Comparison of ENCODE assay signal across 17 cellular contexts in genomic region chr2:239625106-239625845, GRCh38.
A peak's percentile ranks its signal among the peaks of the same experiment; 100 is the strongest.
DNase-seq lines count a peak whose midpoint lies in the region; ATAC-seq and TF ChIP-seq lines count a peak whose summit lies in the region.
"Had no signal": no experiment of that assay in that cellular context is flagged by ENCODE, and none has a peak within 500 bp of the region (broad histone marks: within the 10 kb centered on the region; RNA-seq: fewer than 3 reads in every experiment).

No MANE protein-coding gene starts in this region.

- H2AFZ ChIP-seq in DND-41 (ENCODE audit: low read depth, low read length) (peak overlapping the region; percentile 12), neuronal stem cell (ENCODE audit: low read length) (no peak overlapping the region), mesenchymal stem cell (ENCODE audit: low read depth, low read length) (no peak overlapping the region)
- H2AFZ ChIP-seq: PC-9 had no signal

- H3K79me1 ChIP-seq in neuronal stem cell (ENCODE audit: low read depth, low read length) = no peaks in the 10 kb centered on the region
- no peaks in the 10 kb centered on the region for H3K79me1 ChIP-seq in mesenchymal stem cell (replicated peaks; ENCODE audit: low read length, poor library complexity, severe bottlenecking)

- H3K27me3 Mint-ChIP-seq in CD4-positive, alpha-beta memory T cell = no peaks in the 10 kb centered on the region
- no peaks in the 10 kb centered on the region for H3K27me3 Mint-ChIP-seq in central memory CD8-positive, alpha-beta T cell

- H4K8ac ChIP-seq in neuronal stem cell (ENCODE audit: low read depth, low read length) = peak overlapping the region; percentile 48
- no peak overlapping the region for H4K8ac ChIP-seq in mesenchymal stem cell (ENCODE audit: low read length)

- H3K9ac ChIP-seq in DND-41 (ENCODE audit: low read depth, low read length) = peak overlapping the region; percentile 62
- H3K9ac ChIP-seq in neuronal stem cell (ENCODE audit: low read depth, low read length, poor library complexity) = no peak overlapping the region
- H3K9ac ChIP-seq in mesenchymal stem cell (ENCODE audit: low read length) = no peak overlapping the region

- H3K4me2 ChIP-seq in DND-41 (ENCODE audit: insufficient read depth, low read length) (peak overlapping the region; percentile 25), neuronal stem cell (ENCODE audit: insufficient read depth, low read length, poor library complexity, severe bottlenecking) (no peak overlapping the region), mesenchymal stem cell (ENCODE audit: low read length, poor library complexity, severe bottlenecking) (no peak overlapping the region)
- H3K4me2 ChIP-seq: PC-9 had no signal

- H3K4ac ChIP-seq in neuronal stem cell (ENCODE audit: low read length) (no peak overlapping the region), mesenchymal stem cell (ENCODE audit: low read depth in 1 of 2, low read length in 2 of 2) (no peak overlapping the region)

- peaks cover 70% of the 10 kb centered on the region for H3K4me1 ChIP-seq in CD4-positive, alpha-beta memory T cell (ENCODE audit: insufficient read depth, low read length)
- H3K4me1 ChIP-seq in DND-41 (ENCODE audit: insufficient read depth, low read length) (peaks cover 93% of the 10 kb centered on the region), neuronal stem cell (ENCODE audit: control insufficient read depth in 2 of 2, insufficient read depth in 1 of 2, low read depth in 1 of 2, low read length in 2 of 2) (no peaks in the 10 kb centered on the region), mesenchymal stem cell (ENCODE audit: control insufficient read depth, insufficient read depth, low read depth, low read length) (no peaks in the 10 kb centered on the region)
- H3K4me1 ChIP-seq: SJCRH30 had no signal

- H3K36me3 ChIP-seq in CD4-positive, alpha-beta memory T cell (ENCODE audit: insufficient read depth, low read length) = no peaks in the 10 kb centered on the region
- H3K36me3 ChIP-seq in DND-41 (ENCODE audit: insufficient read depth, low read length) (no peaks in the 10 kb centered on the region), neuronal stem cell (replicated peaks in 1 of 2; ENCODE audit: control insufficient read depth in 2 of 2, insufficient read depth in 2 of 2, low read length in 2 of 2) (no peaks in the 10 kb centered on the region), mesenchymal stem cell (ENCODE audit: control insufficient read depth in 1 of 2, insufficient read depth in 2 of 2, low read depth in 1 of 2, low read length in 2 of 2) (no peaks in the 10 kb centered on the region)
- H3K36me3 ChIP-seq: SJCRH30 had no signal

- no peak overlapping the region for H3K14ac ChIP-seq in neuronal stem cell (ENCODE audit: low read length)
- H3K14ac ChIP-seq in mesenchymal stem cell (ENCODE audit: low read length in 2 of 2) = no peak overlapping the region

- CTCF ChIA-PET in CD4-positive, alpha-beta memory T cell (lab: Charles Lee; ENCODE audit: partially characterized antibody) = interaction anchor here (1.0 kb wide), 1 partner anchor 23 kb away, joined by 3 read pairs; no protein-coding TSS in a partner anchor

- no peak overlapping the region for H3K18ac ChIP-seq in neuronal stem cell (ENCODE audit: low read length)
- H3K18ac ChIP-seq in mesenchymal stem cell (ENCODE audit: low read depth in 1 of 2, low read length in 2 of 2) = no peak overlapping the region

- H3K23ac ChIP-seq in neuronal stem cell (ENCODE audit: low read depth, low read length, poor library complexity) (no peak overlapping the region), mesenchymal stem cell (ENCODE audit: low read length in 2 of 2) (no peak overlapping the region)

- H2BK120ac ChIP-seq in neuronal stem cell (ENCODE audit: low read depth, low read length) (no peak overlapping the region), mesenchymal stem cell (ENCODE audit: low read depth, low read length) (no peak overlapping the region)

- H2AK5ac ChIP-seq in neuronal stem cell (ENCODE audit: low read depth, low read length) (no peak overlapping the region), mesenchymal stem cell (ENCODE audit: low read length, severe bottlenecking) (no peak overlapping the region)

- 0 out of 2 replicates have a peak, but pooled peaks cover 2% of the 10 kb centered on the region for H3K79me2 ChIP-seq in DND-41 (ENCODE audit: insufficient read depth, low read length)

- TF ChIP-seq CTCF in DND-41 (IDR thresholded peaks at IDR 0.05; ENCODE audit: borderline replicate concordance, extremely low read depth, low read length, poor library complexity, severe bottlenecking) = no peak

- no peak overlapping the region for H3K27ac ChIP-seq in CD4-positive, alpha-beta memory T cell (ENCODE audit: low read depth, low read length)
- H3K27ac ChIP-seq in DND-41 (ENCODE audit: low read length) = peak overlapping the region; percentile 94
- H3K27ac ChIP-seq in neuronal stem cell (replicated peaks; ENCODE audit: low read length) = no peak overlapping the region
- no peak overlapping the region for H3K27ac ChIP-seq in mesenchymal stem cell (ENCODE audit: low read length, poor library complexity, severe bottlenecking)
- H3K27ac ChIP-seq: PC-9, SJCRH30 had no signal

- peak overlapping the region; percentile 47 for H2BK5ac ChIP-seq in neuronal stem cell (ENCODE audit: low read length)
- no peak overlapping the region for H2BK5ac ChIP-seq in mesenchymal stem cell (ENCODE audit: low read depth, low read length, poor library complexity, severe bottlenecking)

- peak overlapping the region in 5 of 8 donors; percentile 5 to 65 (median 43) for H3K4me3 Mint-ChIP-seq in CD4-positive, alpha-beta memory T cell
- peak overlapping the region; percentile 53 for H3K4me3 Mint-ChIP-seq in central memory CD8-positive, alpha-beta T cell

- H2BK15ac ChIP-seq in neuronal stem cell (ENCODE audit: low read length) (no peak overlapping the region), mesenchymal stem cell (ENCODE audit: low read depth, poor library complexity, severe bottlenecking) (no peak overlapping the region)

- H3K4me1 Mint-ChIP-seq in CD4-positive, alpha-beta memory T cell = peaks cover 46 to 86% (median 65%) of the 10 kb centered on the region in 4 donors
- H3K4me1 Mint-ChIP-seq in central memory CD8-positive, alpha-beta T cell = peaks cover 74% of the 10 kb centered on the region

- H3K9me3 ChIP-seq in CD4-positive, alpha-beta memory T cell (ENCODE audit: control insufficient read depth in 1 of 2, low read length in 2 of 2) = no peaks in the 10 kb centered on the region
- H3K9me3 ChIP-seq in DND-41 (ENCODE audit: insufficient read depth, low read length, severe bottlenecking) = no peaks in the 10 kb centered on the region
- H3K9me3 ChIP-seq in neuronal stem cell (replicated peaks in 1 of 2; ENCODE audit: control insufficient read depth in 2 of 2, insufficient read depth in 1 of 2, low read depth in 1 of 2, low read length in 2 of 2) = no peaks in the 10 kb centered on the region
- peaks cover 6% of the 10 kb centered on the region for H3K9me3 ChIP-seq in mesenchymal stem cell (ENCODE audit: control insufficient read depth, low read length)
- H3K9me3 ChIP-seq: SJCRH30 had no signal

- no peaks in the 10 kb centered on the region for H4K20me1 ChIP-seq in DND-41 (ENCODE audit: insufficient read depth, low read length)

- no peaks in the 10 kb centered on the region for H3K27me3 ChIP-seq in CD4-positive, alpha-beta memory T cell (ENCODE audit: insufficient read depth, low read length)
- H3K27me3 ChIP-seq in DND-41 (ENCODE audit: insufficient read depth, low read length, poor library complexity) (no peaks in the 10 kb centered on the region), neuronal stem cell (ENCODE audit: control insufficient read depth in 3 of 3, insufficient read depth in 3 of 3, low read depth in 1 of 3, low read length in 3 of 3) (peaks cover 0 to 5% (median 0%) of the 10 kb centered on the region in 3 experiments), mesenchymal stem cell (ENCODE audit: control insufficient read depth in 1 of 2, insufficient read depth in 1 of 2, low read length in 2 of 2) (peaks cover 0 to 15% of the 10 kb centered on the region in 2 experiments)

- H4K91ac ChIP-seq in neuronal stem cell (ENCODE audit: low read depth, low read length, poor library complexity) = no peak overlapping the region
- H4K91ac ChIP-seq in mesenchymal stem cell (ENCODE audit: low read length) = no peak overlapping the region

- H2BK12ac ChIP-seq in neuronal stem cell (ENCODE audit: low read length) = no peak overlapping the region
- H2BK12ac ChIP-seq in mesenchymal stem cell (ENCODE audit: low read length in 2 of 2) = no peak overlapping the region

- intact Hi-C loops in CD4-positive, alpha-beta memory T cell (cut with micrococcal nuclease) = loop anchor here (10.0 kb wide), 1 partner anchor 360 kb away; no protein-coding TSS in a partner anchor

- POLR2A ChIA-PET in CD4-positive, alpha-beta memory T cell (lab: Charles Lee; ENCODE audit: partially characterized antibody) = interaction anchor here (1.0 to 2.8 kb wide), 5 partner anchors 20 to 224 kb away, joined by 3 to 10 read pairs (median 4); partner anchors contain the start of gene HDAC4

- H3K9me3 Mint-ChIP-seq in CD4-positive, alpha-beta memory T cell = peaks cover 0 to 1% (median 0%) of the 10 kb centered on the region in 8 donors
- no peaks in the 10 kb centered on the region for H3K9me3 Mint-ChIP-seq in central memory CD8-positive, alpha-beta T cell

- peak; percentile 63 for ATAC-seq in DND-41 (ENCODE audit: insufficient read depth, low read depth)
- ATAC-seq in central memory CD8-positive, alpha-beta T cell (replicated peaks; ENCODE audit: extremely low read depth, poor library complexity, severe bottlenecking) = peak; percentile 3
- no peak for ATAC-seq in HG03520 (IDR thresholded peaks at IDR 0.05; ENCODE audit: unreplicated experiment)
- ATAC-seq: GM12878 had no signal

- DNase-seq in CD4-positive, alpha-beta memory T cell = no peak
- DNase-seq in DND-41 (peak; percentile 76), neuronal stem cell (ENCODE audit: low spot score) (no peak), Kasumi-1 (lab: John Stamatoyannopoulos, UW) (no peak), mesenchymal stem cell (no peak)
- DNase-seq in central memory CD8-positive, alpha-beta T cell (ENCODE audit: low spot score in 2 of 2) = no peak
- DNase-seq: GDM1, GOT3, KG1, NCI-H1105, NCI-H1694, NCI-H510A treated with DMSO at 0.1 percent for 48 hours, NCI-H82, PC-9, SJCRH30 had no signal

- H3K4me3 ChIP-seq in CD4-positive, alpha-beta memory T cell (ENCODE audit: low read length in 2 of 2) = peak overlapping the region in 1 of 2 donors; percentile 7
- H3K4me3 ChIP-seq in DND-41 (ENCODE audit: low read depth in 1 of 2, low read length in 2 of 2) = peak overlapping the region in 1 of 2 experiments; percentile 6; a peak in 1 of 4 replicates
- H3K4me3 ChIP-seq in neuronal stem cell (ENCODE audit: low read length in 2 of 2) = no peak overlapping the region
- H3K4me3 ChIP-seq in mesenchymal stem cell (ENCODE audit: insufficient read depth in 1 of 2, low read depth in 1 of 2, low read length in 2 of 2) = no peak overlapping the region
- H3K4me3 ChIP-seq: GM12878, PC-9, SJCRH30 had no signal

- WGBS in neuronal stem cell (ENCODE audit: extremely low coverage in 2 of 2, insufficient read length in 2 of 2, insufficient replicate concordance in 1 of 2), 2 donors = no CpG with 5 or more reads among the region's 17 CpGs
- WGBS in mesenchymal stem cell = 83% methylated on average over 16 of the region's 17 CpGs

- no peaks in the 10 kb centered on the region for H3K36me3 Mint-ChIP-seq in CD4-positive, alpha-beta memory T cell
- peaks cover 7% of the 10 kb centered on the region for H3K36me3 Mint-ChIP-seq in central memory CD8-positive, alpha-beta T cell (ENCODE audit: insufficient read depth)

- H3K27ac Mint-ChIP-seq in CD4-positive, alpha-beta memory T cell = peak overlapping the region in 6 of 7 donors; percentile 59 to 95 (median 90)
- H3K27ac Mint-ChIP-seq in central memory CD8-positive, alpha-beta T cell (ENCODE audit: low read depth) = peak overlapping the region; percentile 63
